Comparison of ENCODE assay signal across 24 cellular contexts in genomic region chr16:5867250-5867649, GRCh38.
"Had no signal": no experiment of that assay in that cellular context is flagged by ENCODE, and none has a peak within 500 bp of the region (broad histone marks: within the 10 kb centered on the region; RNA-seq: fewer than 3 reads in every experiment).

No MANE protein-coding gene starts in this region.

- H3K4me3 Mint-ChIP-seq: mesothelial cell of epicardium; naive B cell; natural killer cell treated with Interleukin-12 subunit alpha and Interleukin-12 subunit beta and Interleukin-15 and Interleukin-18, amount 100 ng/mL, for 72 hours; neural crest cell; stimulated activated naive B cell treated with anti-CD40 and anti-IgM and Interleukin-4, amounts not matched to agents 10 μg/mL and 1 μg/mL and 100 μg/mL, for 72 hours; stimulated activated naive CD8-positive, alpha-beta T cell treated with anti-CD3 and anti-CD28 coated beads, Interleukin-15, Interleukin-2, amounts not matched to agents 100 ng/mL and 50 ng/mL, for 24 hours had no signal

- H3K27me3 Mint-ChIP-seq: stimulated activated naive CD8-positive, alpha-beta T cell treated with anti-CD3 and anti-CD28 coated beads, Interleukin-15, Interleukin-2, amounts not matched to agents 100 ng/mL and 50 ng/mL, for 24 hours had no signal

- H3K9me3 ChIP-seq: gastrocnemius medialis, mucosa of descending colon, neutrophil, pancreas, right lobe of liver, thoracic aorta, upper lobe of left lung had no signal

- H3K36me3 ChIP-seq: gastrocnemius medialis, neutrophil, pancreas, right lobe of liver, thoracic aorta, tibial nerve, upper lobe of left lung had no signal

- H3K27ac Mint-ChIP-seq: mesothelial cell of epicardium; naive B cell; natural killer cell treated with Interleukin-12 subunit alpha and Interleukin-12 subunit beta and Interleukin-15 and Interleukin-18, amount 100 ng/mL, for 72 hours; stimulated activated naive B cell treated with anti-CD40 and anti-IgM and Interleukin-4, amounts not matched to agents 10 μg/mL and 1 μg/mL and 100 μg/mL, for 72 hours; stimulated activated naive CD8-positive, alpha-beta T cell treated with anti-CD3 and anti-CD28 coated beads, Interleukin-15, Interleukin-2, amounts not matched to agents 100 ng/mL and 50 ng/mL, for 24 hours had no signal

- FAIRE-seq: keratinocyte, pancreas, small intestine, urothelium cell line had no signal

- H3K9me3 Mint-ChIP-seq: mesothelial cell of epicardium; natural killer cell treated with Interleukin-12 subunit alpha and Interleukin-12 subunit beta and Interleukin-15 and Interleukin-18, amount 100 ng/mL, for 72 hours; neural crest cell; stimulated activated naive CD8-positive, alpha-beta T cell treated with anti-CD3 and anti-CD28 coated beads, Interleukin-15, Interleukin-2, amounts not matched to agents 100 ng/mL and 50 ng/mL, for 24 hours had no signal

- H3K4me1 ChIP-seq: gastrocnemius medialis, pancreas, right lobe of liver, tibial nerve, upper lobe of left lung had no signal

- H3K4me1 Mint-ChIP-seq: mesothelial cell of epicardium; naive B cell; stimulated activated naive B cell treated with anti-CD40 and anti-IgM and Interleukin-4, amounts not matched to agents 10 μg/mL and 1 μg/mL and 100 μg/mL, for 72 hours had no signal

- H3K4me3 ChIP-seq: dorsolateral prefrontal cortex, gastrocnemius medialis, mucosa of descending colon, pancreas, right lobe of liver, thoracic aorta, tibial nerve, upper lobe of left lung had no signal

- H3K27me3 ChIP-seq: gastrocnemius medialis, neutrophil, pancreas, right lobe of liver, tibial nerve, upper lobe of left lung had no signal

- ATAC-seq: gastrocnemius medialis; left lobe of liver; mucosa of descending colon; natural killer cell treated with Interleukin-12 subunit alpha and Interleukin-12 subunit beta and Interleukin-15 and Interleukin-18, amount 100 ng/mL, for 72 hours; pancreas; right lobe of liver; stimulated activated naive B cell treated with anti-CD40 and anti-IgM and Interleukin-4, amounts not matched to agents 10 μg/mL and 1 μg/mL and 100 μg/mL, for 72 hours had no signal

- H3K36me3 Mint-ChIP-seq: mesothelial cell of epicardium; naive B cell; natural killer cell treated with Interleukin-12 subunit alpha and Interleukin-12 subunit beta and Interleukin-15 and Interleukin-18, amount 100 ng/mL, for 72 hours; stimulated activated naive B cell treated with anti-CD40 and anti-IgM and Interleukin-4, amounts not matched to agents 10 μg/mL and 1 μg/mL and 100 μg/mL, for 72 hours had no signal

- H3K27ac ChIP-seq: dorsolateral prefrontal cortex, gastrocnemius medialis, neutrophil, pancreas, right lobe of liver, thoracic aorta, tibial nerve, upper lobe of left lung had no signal

- DNase-seq: dorsolateral prefrontal cortex; effector CD4-positive, alpha-beta T cell; foreskin fibroblast; gastrocnemius medialis; mesenchymal stem cell; mucosa of descending colon; naive B cell; pancreas; right lobe of liver; small intestine; stimulated activated CD4-positive, alpha-beta T cell treated with anti-CD3 and anti-CD28 coated beads, Interleukin-15, amount 100 ng/mL, for 24 hours; stimulated activated CD4-positive, alpha-beta T cell treated with anti-CD3 and anti-CD28 coated beads, Interleukin-2, amount 100 ng/mL, for 48 hours; stimulated activated naive B cell treated with anti-CD40 and anti-IgM and Interleukin-4, amounts not matched to agents 10 μg/mL and 1 μg/mL and 100 μg/mL, for 72 hours; upper lobe of left lung had no signal
